8 cellular contexts compared by ENCODE assay signal in genomic region chr1:92299477-92300125, GRCh38. TPM values are rescaled to one million over a fixed set of nuclear protein-coding genes. Genes with fewer than 3 reads are reported as not detected.
DNase-seq lines count a peak whose midpoint lies in the region; ATAC-seq and TF ChIP-seq lines count a peak whose summit lies in the region.

No MANE protein-coding gene starts in this region.

- H3K4me1 ChIP-seq in DOHH2 (ENCODE audit: control insufficient read depth, low read length) (peaks cover 19% of the 10 kb centered on the region), MM.1S (ENCODE audit: low read length) (0 out of 2 replicates have a peak, but pooled peaks cover 4% of the 10 kb centered on the region), mucosa of rectum (ENCODE audit: control insufficient read depth in 2 of 2, insufficient read depth in 2 of 2, low read length in 2 of 2) (peaks cover 5 to 8% of the 10 kb centered on the region in 2 donors)

- no peak for TF ChIP-seq CTCF in DOHH2 (IDR thresholded peaks at IDR 0.05; ENCODE audit: low read depth, low read length, poor library complexity, severe bottlenecking)
- TF ChIP-seq CTCF in MM.1S (IDR thresholded peaks at IDR 0.05; ENCODE audit: low read length) = no peak
- TF ChIP-seq CTCF in cardiac fibroblast (IDR thresholded peaks at IDR 0.05; ENCODE audit: low read depth, low read length) = no peak
- no peak for TF ChIP-seq CTCF in GM10266 (IDR thresholded peaks at IDR 0.05; ENCODE audit: control insufficient read depth, insufficient read depth, low read depth, missing control alignments)

- no peak for DNase-seq in MM.1S
- DNase-seq in cardiac fibroblast (ENCODE audit: low read depth in 2 of 2) = peak; percentile 10 to 21
- no peak for DNase-seq in NCI-H1048 (lab: John Stamatoyannopoulos, UW)
- DNase-seq in A172 (ENCODE audit: low spot score) = no peak
- no peak for DNase-seq in GM10266 (ENCODE audit: extremely low spot score)

- H3F3A ChIP-seq in DOHH2 (ENCODE audit: control insufficient read depth, insufficient read depth) (0 out of 2 replicates have a peak, but pooled peaks cover 3% of the 10 kb centered on the region), MM.1S (ENCODE audit: insufficient read depth, low read length) (peaks cover 11% of the 10 kb centered on the region; the same call in 1 of the 2 replicates)

- ATAC-seq in GM18517 (IDR thresholded peaks at IDR 0.05; ENCODE audit: unreplicated experiment) = no peak

- H3K9me3 ChIP-seq in DOHH2 (ENCODE audit: control insufficient read depth, insufficient read depth, low read length) = no peaks in the 10 kb centered on the region
- no peaks in the 10 kb centered on the region for H3K9me3 ChIP-seq in MM.1S (replicated peaks; ENCODE audit: insufficient read depth, low read length)
- no peaks in the 10 kb centered on the region for H3K9me3 ChIP-seq in mucosa of rectum (ENCODE audit: control insufficient read depth in 2 of 2, low read length in 2 of 2)

- H3K79me2 ChIP-seq in DOHH2 (ENCODE audit: control insufficient read depth, low read length) (peaks cover 44% of the 10 kb centered on the region), MM.1S (ENCODE audit: low read length) (peaks cover 22% of the 10 kb centered on the region)

- no peaks in the 10 kb centered on the region for H3K27me3 ChIP-seq in DOHH2 (ENCODE audit: control insufficient read depth, low read length)
- no peaks in the 10 kb centered on the region for H3K27me3 ChIP-seq in MM.1S (replicated peaks; ENCODE audit: insufficient read depth, low read length)
- H3K27me3 ChIP-seq in mucosa of rectum (ENCODE audit: control insufficient read depth in 2 of 2, insufficient read depth in 2 of 2, low read length in 2 of 2) = no peaks in the 10 kb centered on the region

- H3K9me2 ChIP-seq in DOHH2 (replicated peaks; ENCODE audit: control insufficient read depth, low read length) = no peaks in the 10 kb centered on the region
- H3K9me2 ChIP-seq in MM.1S (replicated peaks; ENCODE audit: insufficient read depth, low read length) = no peaks in the 10 kb centered on the region

- H3K36me3 ChIP-seq in DOHH2 (ENCODE audit: control insufficient read depth, low read length) (peaks cover 53% of the 10 kb centered on the region), MM.1S (replicated peaks; ENCODE audit: insufficient read depth, low read length) (peaks cover 3% of the 10 kb centered on the region; the same call in 1 of the 2 replicates), mucosa of rectum (ENCODE audit: control insufficient read depth in 2 of 2, insufficient read depth in 2 of 2, low read length in 2 of 2) (peaks cover under 1 to 10% of the 10 kb centered on the region in 2 donors)

- H3K27ac ChIP-seq in DOHH2 (ENCODE audit: low read depth, low read length) (peak overlapping the region; percentile 15; the same call in 1 of the 2 replicates), MM.1S (ENCODE audit: low read length) (no peak overlapping the region), mucosa of rectum (ENCODE audit: low read depth in 2 of 2, low read length in 2 of 2) (peak overlapping the region in 1 of 2 donors; percentile 95)

- H3K4me3 ChIP-seq in DOHH2 (ENCODE audit: low read length) (peak overlapping the region; percentile 86), MM.1S (ENCODE audit: low read length) (peak overlapping the region; percentile 87), cardiac fibroblast (replicated peaks in 1 of 2; ENCODE audit: low read depth in 2 of 2, low read length in 2 of 2) (peak overlapping the region; percentile 90 to 92), mucosa of rectum (ENCODE audit: low read length in 2 of 2) (peak overlapping the region; percentile 90 to 93)

- H4K20me1 ChIP-seq in DOHH2 (ENCODE audit: control insufficient read depth, insufficient read depth, low read depth, low read length) = peaks cover 2% of the 10 kb centered on the region; the same call in 1 of the 2 replicates
- H4K20me1 ChIP-seq in MM.1S (ENCODE audit: insufficient read depth, low read length) = no peaks in the 10 kb centered on the region

- H3K9ac ChIP-seq in MM.1S (ENCODE audit: low read length) = peak overlapping the region; percentile 96
- H3K9ac ChIP-seq in mucosa of rectum (ENCODE audit: low read depth in 1 of 2, low read length in 2 of 2) = peak overlapping the region; percentile 94

- H2AFZ ChIP-seq in MM.1S (ENCODE audit: low read length) = peak overlapping the region; percentile 97

- H3K4me2 ChIP-seq in DOHH2 (ENCODE audit: low read length) (peak overlapping the region; percentile 80), MM.1S (ENCODE audit: low read depth, low read length) (peak overlapping the region; percentile 84)

RNA-seq across cellular contexts. Expression of gene RPAP2, which starts 0.7 kb away (rescaled TPM):
- 17.5 and 19.1 TPM in 2 replicates for total RNA-seq in A172 (2014; rRNA removed; shearing (Covaris generic))

RNA-seq across cellular contexts. Expression of gene GLMN, which starts 0.8 kb away (rescaled TPM):
- 11.0 and 11.9 TPM in 2 replicates for total RNA-seq in A172 (2014; rRNA removed; shearing (Covaris generic))

Comparison
In these comparisons a context has a peak if more than half of its experiments do, and no peak if none do; other contexts are left out.
1. DNase-seq: peak in cardiac fibroblast (2 of 2); none in MM.1S (single experiment), NCI-H1048 (single experiment), A172 (single experiment) and GM10266 (single experiment).
2. Peak in every context shown above with its lines, with median percentiles within 50 percentile points of each other: H3K4me3 ChIP-seq.